1 cellular context compared by ENCODE assay signal in the genomic region with DNA sequence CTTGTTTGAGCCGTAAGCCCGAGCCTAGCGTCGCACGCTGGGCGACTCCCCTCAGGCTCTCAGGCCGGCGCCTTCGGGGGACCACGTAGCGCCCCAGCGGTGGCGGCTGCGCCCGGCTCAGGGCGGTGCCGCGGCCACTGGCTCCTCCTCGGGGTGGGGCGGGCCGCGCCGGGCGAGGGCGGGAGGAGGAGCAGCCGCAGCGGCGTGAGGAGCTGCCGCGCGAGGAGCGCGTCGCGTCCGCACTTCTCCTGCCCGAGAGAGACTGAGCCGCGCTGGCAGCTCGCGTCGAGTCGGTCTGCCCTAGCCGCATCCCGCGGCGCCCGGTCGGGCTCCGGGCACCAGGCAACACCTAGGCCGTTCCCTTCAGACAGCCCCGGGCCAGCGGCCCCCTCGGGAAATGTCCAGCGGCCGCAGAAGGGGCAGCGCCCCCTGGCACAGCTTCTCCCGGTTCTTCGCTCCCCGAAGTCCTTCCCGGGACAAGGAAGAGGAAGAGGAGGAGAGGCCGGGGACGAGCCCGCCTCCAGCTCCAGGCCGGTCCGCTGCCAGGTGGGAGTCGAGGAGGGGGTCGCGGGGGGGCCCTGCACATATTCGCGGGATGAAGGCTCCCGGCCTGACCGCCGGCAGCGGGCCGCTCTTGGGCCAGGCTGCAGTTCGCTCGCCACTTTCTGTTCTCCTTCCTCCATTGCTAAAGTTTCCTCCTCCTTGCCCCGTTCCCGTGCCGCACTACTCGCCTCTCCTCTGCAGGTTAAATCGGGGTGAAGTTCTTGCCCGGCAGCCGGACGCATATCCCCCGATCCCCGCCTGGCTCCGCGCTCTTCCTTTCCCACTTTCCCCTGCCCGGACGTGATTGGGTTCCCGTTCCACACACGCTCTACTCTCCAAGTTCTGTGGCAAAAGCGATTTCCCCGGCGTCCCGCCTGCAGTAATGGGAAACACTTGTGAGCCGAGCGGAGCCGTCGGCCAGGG.
A peak's percentile ranks its signal among the peaks of the same experiment; 100 is the strongest.
TF ChIP-seq lines count a peak whose summit lies in the region.

A gene (plus strand): TSS at position 202 of the 966 bp plus-strand sequence. CDS start 196 bp downstream, at position 398.

TF ChIP-seq in HepG2, 621 proteins besides CTCF, POLR2A, EP300 and RAD21 (continued from another document and continues in another):
- TF ChIP-seq, protein P1, sequence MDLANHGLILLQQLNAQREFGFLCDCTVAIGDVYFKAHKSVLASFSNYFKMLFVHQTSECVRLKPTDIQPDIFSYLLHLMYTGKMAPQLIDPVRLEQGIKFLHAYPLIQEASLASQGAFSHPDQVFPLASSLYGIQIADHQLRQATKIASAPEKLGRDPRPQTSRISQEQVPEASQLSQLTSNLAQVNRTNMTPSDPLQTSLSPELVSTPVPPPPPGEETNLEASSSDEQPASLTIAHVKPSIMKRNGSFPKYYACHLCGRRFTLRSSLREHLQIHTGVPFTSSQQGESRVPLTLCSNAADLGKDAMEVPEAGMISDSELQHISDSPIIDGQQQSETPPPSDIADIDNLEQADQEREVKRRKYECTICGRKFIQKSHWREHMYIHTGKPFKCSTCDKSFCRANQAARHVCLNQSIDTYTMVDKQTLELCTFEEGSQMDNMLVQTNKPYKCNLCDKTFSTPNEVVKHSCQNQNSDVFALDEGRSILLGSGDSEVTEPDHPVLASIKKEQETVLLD (CRISPR knock-in tag; IDR thresholded peaks at IDR 0.05; ENCODE audit: low read depth) = peak; percentile 23; the same call in 1 of the 2 replicates
- no peak; the same call in 1 of the 2 replicates for TF ChIP-seq KAT7 (CRISPR knock-in tag; IDR thresholded peaks at IDR 0.05; ENCODE audit: borderline replicate concordance)
- TF ChIP-seq, protein P2, sequence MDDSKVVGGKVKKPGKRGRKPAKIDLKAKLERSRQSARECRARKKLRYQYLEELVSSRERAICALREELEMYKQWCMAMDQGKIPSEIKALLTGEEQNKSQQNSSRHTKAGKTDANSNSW (CRISPR knock-in tag; IDR thresholded peaks at IDR 0.05; ENCODE audit: borderline replicate concordance) = peak; percentile 7; the same call in 1 of the 2 replicates
- TF ChIP-seq SMARCE1 (IDR thresholded peaks at IDR 0.05; ENCODE audit: borderline replicate concordance) = no peak
- no peak for TF ChIP-seq TRIM24 (CRISPR knock-in tag; IDR thresholded peaks at IDR 0.05)
- peak; percentile 43; the same call in 1 of the 2 replicates for TF ChIP-seq KDM2A (CRISPR knock-in tag; IDR thresholded peaks at IDR 0.05; ENCODE audit: borderline replicate concordance, low read depth)
- TF ChIP-seq, protein P3, sequence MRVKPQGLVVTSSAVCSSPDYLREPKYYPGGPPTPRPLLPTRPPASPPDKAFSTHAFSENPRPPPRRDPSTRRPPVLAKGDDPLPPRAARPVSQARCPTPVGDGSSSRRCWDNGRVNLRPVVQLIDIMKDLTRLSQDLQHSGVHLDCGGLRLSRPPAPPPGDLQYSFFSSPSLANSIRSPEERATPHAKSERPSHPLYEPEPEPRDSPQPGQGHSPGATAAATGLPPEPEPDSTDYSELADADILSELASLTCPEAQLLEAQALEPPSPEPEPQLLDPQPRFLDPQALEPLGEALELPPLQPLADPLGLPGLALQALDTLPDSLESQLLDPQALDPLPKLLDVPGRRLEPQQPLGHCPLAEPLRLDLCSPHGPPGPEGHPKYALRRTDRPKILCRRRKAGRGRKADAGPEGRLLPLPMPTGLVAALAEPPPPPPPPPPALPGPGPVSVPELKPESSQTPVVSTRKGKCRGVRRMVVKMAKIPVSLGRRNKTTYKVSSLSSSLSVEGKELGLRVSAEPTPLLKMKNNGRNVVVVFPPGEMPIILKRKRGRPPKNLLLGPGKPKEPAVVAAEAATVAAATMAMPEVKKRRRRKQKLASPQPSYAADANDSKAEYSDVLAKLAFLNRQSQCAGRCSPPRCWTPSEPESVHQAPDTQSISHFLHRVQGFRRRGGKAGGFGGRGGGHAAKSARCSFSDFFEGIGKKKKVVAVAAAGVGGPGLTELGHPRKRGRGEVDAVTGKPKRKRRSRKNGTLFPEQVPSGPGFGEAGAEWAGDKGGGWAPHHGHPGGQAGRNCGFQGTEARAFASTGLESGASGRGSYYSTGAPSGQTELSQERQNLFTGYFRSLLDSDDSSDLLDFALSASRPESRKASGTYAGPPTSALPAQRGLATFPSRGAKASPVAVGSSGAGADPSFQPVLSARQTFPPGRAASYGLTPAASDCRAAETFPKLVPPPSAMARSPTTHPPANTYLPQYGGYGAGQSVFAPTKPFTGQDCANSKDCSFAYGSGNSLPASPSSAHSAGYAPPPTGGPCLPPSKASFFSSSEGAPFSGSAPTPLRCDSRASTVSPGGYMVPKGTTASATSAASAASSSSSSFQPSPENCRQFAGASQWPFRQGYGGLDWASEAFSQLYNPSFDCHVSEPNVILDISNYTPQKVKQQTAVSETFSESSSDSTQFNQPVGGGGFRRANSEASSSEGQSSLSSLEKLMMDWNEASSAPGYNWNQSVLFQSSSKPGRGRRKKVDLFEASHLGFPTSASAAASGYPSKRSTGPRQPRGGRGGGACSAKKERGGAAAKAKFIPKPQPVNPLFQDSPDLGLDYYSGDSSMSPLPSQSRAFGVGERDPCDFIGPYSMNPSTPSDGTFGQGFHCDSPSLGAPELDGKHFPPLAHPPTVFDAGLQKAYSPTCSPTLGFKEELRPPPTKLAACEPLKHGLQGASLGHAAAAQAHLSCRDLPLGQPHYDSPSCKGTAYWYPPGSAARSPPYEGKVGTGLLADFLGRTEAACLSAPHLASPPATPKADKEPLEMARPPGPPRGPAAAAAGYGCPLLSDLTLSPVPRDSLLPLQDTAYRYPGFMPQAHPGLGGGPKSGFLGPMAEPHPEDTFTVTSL (CRISPR knock-in tag; IDR thresholded peaks at IDR 0.05; ENCODE audit: borderline replicate concordance) = 0 out of 2 replicates have a peak, but pooled peaks have one; percentile 39
- no peak for TF ChIP-seq ZNF432 (CRISPR knock-in tag; IDR thresholded peaks at IDR 0.05; ENCODE audit: borderline replicate concordance)
- 0 out of 2 replicates have a peak, but pooled peaks have one; percentile 40 for TF ChIP-seq ZNF274 (CRISPR knock-in tag; IDR thresholded peaks at IDR 0.05)
- peak; percentile 65; the same call in 1 of the 2 replicates for TF ChIP-seq ZNF333 (CRISPR knock-in tag; IDR thresholded peaks at IDR 0.05; ENCODE audit: borderline replicate concordance)
- 0 out of 2 replicates have a peak, but pooled peaks have one; percentile 35 for TF ChIP-seq ZNF841 (CRISPR knock-in tag; IDR thresholded peaks at IDR 0.05; ENCODE audit: borderline replicate concordance)
- TF ChIP-seq, protein P4, sequence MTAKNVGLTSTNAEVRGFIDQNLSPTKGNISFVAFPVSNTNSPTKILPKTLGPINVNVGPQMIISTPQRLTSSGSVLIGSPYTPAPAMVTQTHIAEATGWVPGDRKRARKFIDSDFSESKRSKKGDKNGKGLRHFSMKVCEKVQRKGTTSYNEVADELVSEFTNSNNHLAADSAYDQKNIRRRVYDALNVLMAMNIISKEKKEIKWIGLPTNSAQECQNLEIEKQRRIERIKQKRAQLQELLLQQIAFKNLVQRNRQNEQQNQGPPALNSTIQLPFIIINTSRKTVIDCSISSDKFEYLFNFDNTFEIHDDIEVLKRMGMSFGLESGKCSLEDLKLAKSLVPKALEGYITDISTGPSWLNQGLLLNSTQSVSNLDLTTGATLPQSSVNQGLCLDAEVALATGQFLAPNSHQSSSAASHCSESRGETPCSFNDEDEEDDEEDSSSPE (CRISPR knock-in tag; IDR thresholded peaks at IDR 0.05) = peak; percentile 72
- no peak for TF ChIP-seq TCF7 (IDR thresholded peaks at IDR 0.05; ENCODE audit: low read depth)
- TF ChIP-seq, protein P5, sequence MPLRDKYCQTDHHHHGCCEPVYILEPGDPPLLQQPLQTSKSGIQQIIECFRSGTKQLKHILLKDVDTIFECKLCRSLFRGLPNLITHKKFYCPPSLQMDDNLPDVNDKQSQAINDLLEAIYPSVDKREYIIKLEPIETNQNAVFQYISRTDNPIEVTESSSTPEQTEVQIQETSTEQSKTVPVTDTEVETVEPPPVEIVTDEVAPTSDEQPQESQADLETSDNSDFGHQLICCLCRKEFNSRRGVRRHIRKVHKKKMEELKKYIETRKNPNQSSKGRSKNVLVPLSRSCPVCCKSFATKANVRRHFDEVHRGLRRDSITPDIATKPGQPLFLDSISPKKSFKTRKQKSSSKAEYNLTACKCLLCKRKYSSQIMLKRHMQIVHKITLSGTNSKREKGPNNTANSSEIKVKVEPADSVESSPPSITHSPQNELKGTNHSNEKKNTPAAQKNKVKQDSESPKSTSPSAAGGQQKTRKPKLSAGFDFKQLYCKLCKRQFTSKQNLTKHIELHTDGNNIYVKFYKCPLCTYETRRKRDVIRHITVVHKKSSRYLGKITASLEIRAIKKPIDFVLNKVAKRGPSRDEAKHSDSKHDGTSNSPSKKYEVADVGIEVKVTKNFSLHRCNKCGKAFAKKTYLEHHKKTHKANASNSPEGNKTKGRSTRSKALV (CRISPR knock-in tag; IDR thresholded peaks at IDR 0.05) = no peak
- TF ChIP-seq, protein P6, sequence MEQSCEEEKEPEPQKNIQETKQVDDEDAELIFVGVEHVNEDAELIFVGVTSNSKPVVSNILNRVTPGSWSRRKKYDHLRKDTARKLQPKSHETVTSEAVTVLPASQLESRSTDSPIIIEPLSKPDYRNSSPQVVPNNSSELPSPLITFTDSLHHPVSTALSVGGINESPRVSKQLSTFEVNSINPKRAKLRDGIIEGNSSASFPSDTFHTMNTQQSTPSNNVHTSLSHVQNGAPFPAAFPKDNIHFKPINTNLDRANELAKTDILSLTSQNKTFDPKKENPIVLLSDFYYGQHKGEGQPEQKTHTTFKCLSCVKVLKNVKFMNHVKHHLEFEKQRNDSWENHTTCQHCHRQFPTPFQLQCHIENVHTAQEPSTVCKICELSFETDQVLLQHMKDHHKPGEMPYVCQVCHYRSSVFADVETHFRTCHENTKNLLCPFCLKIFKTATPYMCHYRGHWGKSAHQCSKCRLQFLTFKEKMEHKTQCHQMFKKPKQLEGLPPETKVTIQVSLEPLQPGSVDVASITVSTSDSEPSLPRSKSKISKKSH (CRISPR knock-in tag; IDR thresholded peaks at IDR 0.05; ENCODE audit: borderline replicate concordance) = no peak
- TF ChIP-seq ZSCAN25 (CRISPR knock-in tag; IDR thresholded peaks at IDR 0.05) = 0 out of 2 replicates have a peak, but pooled peaks have one; percentile 24
- TF ChIP-seq ZSCAN22 (CRISPR knock-in tag; IDR thresholded peaks at IDR 0.05) = 0 out of 2 replicates have a peak, but pooled peaks have one; percentile 19
- 0 out of 2 replicates have a peak, but pooled peaks have one; percentile 39 for TF ChIP-seq ZNF556 (CRISPR knock-in tag; IDR thresholded peaks at IDR 0.05; ENCODE audit: borderline replicate concordance)
- TF ChIP-seq ZNF839 (CRISPR knock-in tag; IDR thresholded peaks at IDR 0.05; ENCODE audit: borderline replicate concordance) = 0 out of 2 replicates have a peak, but pooled peaks have one; percentile 27
- TF ChIP-seq ZNF547 (CRISPR knock-in tag; IDR thresholded peaks at IDR 0.05) = peak; percentile 81
- TF ChIP-seq ZFP62 (CRISPR knock-in tag; IDR thresholded peaks at IDR 0.05) = no peak
- TF ChIP-seq, protein P7, sequence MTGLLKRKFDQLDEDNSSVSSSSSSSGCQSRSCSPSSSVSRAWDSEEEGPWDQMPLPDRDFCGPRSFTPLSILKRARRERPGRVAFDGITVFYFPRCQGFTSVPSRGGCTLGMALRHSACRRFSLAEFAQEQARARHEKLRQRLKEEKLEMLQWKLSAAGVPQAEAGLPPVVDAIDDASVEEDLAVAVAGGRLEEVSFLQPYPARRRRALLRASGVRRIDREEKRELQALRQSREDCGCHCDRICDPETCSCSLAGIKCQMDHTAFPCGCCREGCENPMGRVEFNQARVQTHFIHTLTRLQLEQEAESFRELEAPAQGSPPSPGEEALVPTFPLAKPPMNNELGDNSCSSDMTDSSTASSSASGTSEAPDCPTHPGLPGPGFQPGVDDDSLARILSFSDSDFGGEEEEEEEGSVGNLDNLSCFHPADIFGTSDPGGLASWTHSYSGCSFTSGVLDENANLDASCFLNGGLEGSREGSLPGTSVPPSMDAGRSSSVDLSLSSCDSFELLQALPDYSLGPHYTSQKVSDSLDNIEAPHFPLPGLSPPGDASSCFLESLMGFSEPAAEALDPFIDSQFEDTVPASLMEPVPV (CRISPR knock-in tag; IDR thresholded peaks at IDR 0.05) = no peak
- TF ChIP-seq, protein P8, sequence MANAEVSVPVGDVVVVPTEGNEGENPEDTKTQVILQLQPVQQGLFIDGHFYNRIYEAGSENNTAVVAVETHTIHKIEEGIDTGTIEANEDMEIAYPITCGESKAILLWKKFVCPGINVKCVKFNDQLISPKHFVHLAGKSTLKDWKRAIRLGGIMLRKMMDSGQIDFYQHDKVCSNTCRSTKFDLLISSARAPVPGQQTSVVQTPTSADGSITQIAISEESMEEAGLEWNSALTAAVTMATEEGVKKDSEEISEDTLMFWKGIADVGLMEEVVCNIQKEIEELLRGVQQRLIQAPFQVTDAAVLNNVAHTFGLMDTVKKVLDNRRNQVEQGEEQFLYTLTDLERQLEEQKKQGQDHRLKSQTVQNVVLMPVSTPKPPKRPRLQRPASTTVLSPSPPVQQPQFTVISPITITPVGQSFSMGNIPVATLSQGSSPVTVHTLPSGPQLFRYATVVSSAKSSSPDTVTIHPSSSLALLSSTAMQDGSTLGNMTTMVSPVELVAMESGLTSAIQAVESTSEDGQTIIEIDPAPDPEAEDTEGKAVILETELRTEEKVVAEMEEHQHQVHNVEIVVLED (CRISPR knock-in tag; IDR thresholded peaks at IDR 0.05; ENCODE audit: borderline replicate concordance) = peak; percentile 27; the same call in 1 of the 2 replicates
- peak; percentile 80 for TF ChIP-seq ATF7-NPFF (CRISPR knock-in tag; IDR thresholded peaks at IDR 0.05; ENCODE audit: low read depth)
- TF ChIP-seq EHMT2 (IDR thresholded peaks at IDR 0.05; ENCODE audit: borderline replicate concordance, low read depth, low read length) = no peak
- TF ChIP-seq ARNT2 (CRISPR knock-in tag; IDR thresholded peaks at IDR 0.05; ENCODE audit: low read depth) = peak; percentile 89
- peak; percentile 62 for TF ChIP-seq SAP130 (CRISPR knock-in tag; IDR thresholded peaks at IDR 0.05; ENCODE audit: low read depth)
- TF ChIP-seq TARDBP (CRISPR knock-in tag; IDR thresholded peaks at IDR 0.05) = 0 out of 2 replicates have a peak, but pooled peaks have one; percentile 23
- TF ChIP-seq, protein P9, sequence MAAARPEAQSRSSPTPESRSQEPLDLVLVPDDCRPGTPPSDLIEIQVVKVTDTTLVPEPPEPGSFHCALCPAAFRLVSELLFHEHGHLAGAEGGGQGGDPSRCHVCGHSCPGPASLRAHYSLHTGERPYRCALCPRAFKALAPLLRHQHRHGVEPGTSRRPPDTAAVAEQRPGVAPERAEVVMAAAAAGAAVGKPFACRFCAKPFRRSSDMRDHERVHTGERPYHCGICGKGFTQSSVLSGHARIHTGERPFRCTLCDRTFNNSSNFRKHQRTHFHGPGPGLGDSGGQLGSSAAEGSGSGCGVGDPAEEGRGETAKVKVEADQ (CRISPR knock-in tag; IDR thresholded peaks at IDR 0.05; ENCODE audit: borderline replicate concordance) = peak; percentile 40; the same call in 1 of the 2 replicates
- TF ChIP-seq, protein P10, sequence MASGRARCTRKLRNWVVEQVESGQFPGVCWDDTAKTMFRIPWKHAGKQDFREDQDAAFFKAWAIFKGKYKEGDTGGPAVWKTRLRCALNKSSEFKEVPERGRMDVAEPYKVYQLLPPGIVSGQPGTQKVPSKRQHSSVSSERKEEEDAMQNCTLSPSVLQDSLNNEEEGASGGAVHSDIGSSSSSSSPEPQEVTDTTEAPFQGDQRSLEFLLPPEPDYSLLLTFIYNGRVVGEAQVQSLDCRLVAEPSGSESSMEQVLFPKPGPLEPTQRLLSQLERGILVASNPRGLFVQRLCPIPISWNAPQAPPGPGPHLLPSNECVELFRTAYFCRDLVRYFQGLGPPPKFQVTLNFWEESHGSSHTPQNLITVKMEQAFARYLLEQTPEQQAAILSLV (CRISPR knock-in tag; IDR thresholded peaks at IDR 0.05; ENCODE audit: borderline replicate concordance) = peak; percentile 32; the same call in 1 of the 2 replicates
- TF ChIP-seq PITX1 (CRISPR knock-in tag; IDR thresholded peaks at IDR 0.05) = 0 out of 2 replicates have a peak, but pooled peaks have one; percentile 35
- peak; percentile 15 for TF ChIP-seq SKI (IDR thresholded peaks at IDR 0.05; ENCODE audit: partially characterized antibody)
- peak; percentile 47; the same call in 1 of the 2 replicates for TF ChIP-seq TBX2 (CRISPR knock-in tag; IDR thresholded peaks at IDR 0.05; ENCODE audit: borderline replicate concordance)
